ENCODE assay signal across 17 cellular contexts in genomic region chr6:157638779-157639178, GRCh38.
DNase-seq lines count a peak whose midpoint lies in the region; ATAC-seq and TF ChIP-seq lines count a peak whose summit lies in the region.
"Had no signal": no experiment of that assay in that cellular context is flagged by ENCODE, and none has a peak within 500 bp of the region (broad histone marks: within the 10 kb centered on the region; RNA-seq: fewer than 3 reads in every experiment).

No MANE protein-coding gene starts in this region.

- no peak for TF ChIP-seq EP300 in sigmoid colon (IDR thresholded peaks at IDR 0.05)

- H3K36me3 ChIP-seq in BLaER1 treated with 17β-estradiol and CSF1 and Interleukin-3, amounts not matched to agents 10 nM and 100 nM: peaks cover 0 to 24% (median 0%) of the 10 kb centered on the region in 11 experiments; a peak in 5 of 22 replicates
- H3K36me3 ChIP-seq in sigmoid colon (no peaks in the 10 kb centered on the region), osteoblast (ENCODE audit: insufficient read depth, low read length) (no peaks in the 10 kb centered on the region)
- H3K36me3 ChIP-seq: SJSA1 had no signal

- no peak overlapping the region for H3K27ac ChIP-seq in BLaER1 treated with 17β-estradiol and CSF1 and Interleukin-3, amounts not matched to agents 10 nM and 100 nM
- no peak overlapping the region for H3K27ac ChIP-seq in sigmoid colon
- H3K27ac ChIP-seq in osteoblast (ENCODE audit: low read depth, low read length): no peak overlapping the region
- H3K27ac ChIP-seq: RWPE1, SJSA1 had no signal

- no peak for ATAC-seq in GM18870 (IDR thresholded peaks at IDR 0.05; ENCODE audit: unreplicated experiment)
- ATAC-seq: PC-3 had no signal

- H3K9ac ChIP-seq in BLaER1 treated with 17β-estradiol and CSF1 and Interleukin-3, amounts not matched to agents 10 nM and 100 nM: no peak overlapping the region

- 85 to 90% methylated on average over 7 of the region's 7 CpGs for WGBS in sigmoid colon, 2 donors

- H2AFZ ChIP-seq in osteoblast (ENCODE audit: low read length): no peak overlapping the region

- no peaks in the 10 kb centered on the region for H3K27me3 ChIP-seq in BLaER1 treated with 17β-estradiol and CSF1 and Interleukin-3, amounts not matched to agents 10 nM and 100 nM
- H3K27me3 ChIP-seq in sigmoid colon: no peaks in the 10 kb centered on the region
- no peaks in the 10 kb centered on the region for H3K27me3 ChIP-seq in osteoblast (ENCODE audit: insufficient read depth, low read length)
- H3K27me3 ChIP-seq: SJSA1 had no signal

- H3K9me3 ChIP-seq in BLaER1 treated with 17β-estradiol and CSF1 and Interleukin-3, amounts not matched to agents 10 nM and 100 nM (replicated peaks in 1 of 11): no peaks in the 10 kb centered on the region
- no peaks in the 10 kb centered on the region for H3K9me3 ChIP-seq in sigmoid colon
- H3K9me3 ChIP-seq in osteoblast (ENCODE audit: low read depth, low read length): no peaks in the 10 kb centered on the region
- H3K9me3 ChIP-seq: Caco-2, SJSA1 had no signal

- intact Hi-C loops in sigmoid colon (cut with DNase I): loop anchor here (10.0 kb wide), 1 partner anchor 616 kb away; no protein-coding TSS in a partner anchor

- H4K20me1 ChIP-seq in BLaER1 treated with 17β-estradiol and CSF1 and Interleukin-3, amounts not matched to agents 10 nM and 100 nM: no peaks in the 10 kb centered on the region; a peak in 1 of 22 replicates
- H4K20me1 ChIP-seq in osteoblast (ENCODE audit: insufficient read depth, low read length): no peaks in the 10 kb centered on the region

- TF ChIP-seq CTCF in sigmoid colon (IDR thresholded peaks at IDR 0.05) (no peak), osteoblast (IDR thresholded peaks at IDR 0.05; ENCODE audit: extremely low read depth, low read depth, low read length) (no peak)

- no peak for TF ChIP-seq POLR2A in sigmoid colon (IDR thresholded peaks at IDR 0.05)

- H3K4me3 ChIP-seq in BLaER1 treated with 17β-estradiol and CSF1 and Interleukin-3, amounts not matched to agents 10 nM and 100 nM: no peak overlapping the region
- H3K4me3 ChIP-seq in sigmoid colon: no peak overlapping the region
- H3K4me3 ChIP-seq in osteoblast (ENCODE audit: insufficient read depth, low read length): no peak overlapping the region
- H3K4me3 ChIP-seq: SJSA1 had no signal

- H3K4me1 ChIP-seq in BLaER1 treated with 17β-estradiol and CSF1 and Interleukin-3, amounts not matched to agents 10 nM and 100 nM: peaks cover 0 to 36% (median 28%) of the 10 kb centered on the region in 10 experiments; a peak in 16 of 20 replicates
- H3K4me1 ChIP-seq in sigmoid colon (no peaks in the 10 kb centered on the region), osteoblast (ENCODE audit: insufficient read depth, low read length) (no peaks in the 10 kb centered on the region)
- H3K4me1 ChIP-seq: Caco-2, SJSA1 had no signal

- DNase-seq in NCI-H1092 (lab: John Stamatoyannopoulos, UW) (peak; percentile 17), NCI-H1092 treated with DMSO at 0.1 percent for 48 hours (lab: John Stamatoyannopoulos, UW) (no peak), NCI-H2029 (lab: John Stamatoyannopoulos, UW) (peak; percentile 36), sigmoid colon (peak; percentile 58), RKO (ENCODE audit: low spot score) (no peak), osteoblast (ENCODE audit: insufficient read length, low spot score, missing footprints) (no peak)
- DNase-seq: 8988T; Caco-2; CD4-positive, CD25-positive, alpha-beta regulatory T cell; HFFc6; NCI-H2227 treated with DMSO at 0.1 percent for 48 hours; NCI-H524; PC-3 had no signal

- H3K4me2 ChIP-seq in BLaER1 treated with 17β-estradiol and CSF1 and Interleukin-3, amounts not matched to agents 10 nM and 100 nM: peak overlapping the region in 6 of 11 experiments; percentile 41 to 76 (median 66); a peak in 6 of 22 replicates
- no peak overlapping the region for H3K4me2 ChIP-seq in osteoblast (ENCODE audit: insufficient read depth, low read length)

- no peaks in the 10 kb centered on the region for H3K79me2 ChIP-seq in osteoblast (ENCODE audit: insufficient read depth, low read length)

Comparison
In these comparisons a context has a peak if more than half of its experiments do, and no peak if none do; other contexts are left out.
1. DNase-seq: peak in NCI-H1092 (single experiment), NCI-H2029 (single experiment) and sigmoid colon (single experiment); none in NCI-H1092 treated with DMSO at 0.1 percent for 48 hours (single experiment), RKO (single experiment) and osteoblast (single experiment).